12 cellular contexts compared by ENCODE assay signal in the genomic region with DNA sequence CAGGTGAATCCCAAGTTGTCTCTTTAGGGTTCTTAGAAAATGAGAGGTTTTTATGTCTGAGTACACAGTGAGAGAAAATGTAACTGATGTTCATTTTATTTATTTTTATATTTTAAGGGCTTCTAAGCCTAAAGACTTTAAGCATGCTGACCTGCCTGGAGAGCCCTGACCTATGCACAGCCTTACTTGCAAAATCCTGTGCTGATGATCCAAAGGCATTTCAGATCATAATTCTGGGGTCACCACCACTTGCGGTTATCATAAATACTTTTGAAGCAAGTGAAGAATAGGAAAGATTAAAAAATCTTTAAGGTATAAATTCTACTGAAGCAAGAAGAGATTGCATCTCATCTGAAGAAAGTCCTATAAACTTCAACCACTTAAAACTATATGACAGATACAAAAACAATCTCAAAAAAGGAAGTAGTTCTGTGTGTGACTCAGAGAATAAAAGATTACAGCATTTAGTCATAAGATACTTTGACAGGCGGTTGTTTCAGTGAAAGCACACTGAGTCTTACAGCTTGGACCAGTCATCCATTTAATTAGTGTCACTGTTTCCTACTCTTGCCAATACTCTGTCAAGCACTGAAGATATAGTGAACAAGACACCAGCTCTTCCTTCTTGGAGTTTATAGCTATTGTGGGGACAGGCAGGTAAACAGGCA.
A peak's percentile ranks its signal among the peaks of the same experiment; 100 is the strongest.
DNase-seq lines count a peak whose midpoint lies in the region; ATAC-seq and TF ChIP-seq lines count a peak whose summit lies in the region.
"Had no signal": no experiment of that assay in that cellular context is flagged by ENCODE, and none has a peak within 500 bp of the region (broad histone marks: within the 10 kb centered on the region; RNA-seq: fewer than 3 reads in every experiment).

No MANE protein-coding gene starts in this region.

- H3K4me3 ChIP-seq in fibroblast of pulmonary artery (replicated peaks; ENCODE audit: low read depth, low read length): no peak overlapping the region

- H3K9me3 Mint-ChIP-seq in activated CD4-positive, alpha-beta T cell treated with anti-CD3 and anti-CD28 coated beads, Interleukin-2, amount 10 ng/mL, durations not matched to agents 24 days and 14 days: no peaks in the 10 kb centered on the region
- H3K9me3 Mint-ChIP-seq in stimulated activated naive CD8-positive, alpha-beta T cell treated with anti-CD3 and anti-CD28 coated beads, Interleukin-15, Interleukin-2, amounts not matched to agents 100 ng/mL and 50 ng/mL, for 24 hours: no peaks in the 10 kb centered on the region
- H3K9me3 Mint-ChIP-seq: memory B cell had no signal

- H3K27ac Mint-ChIP-seq in activated CD4-positive, alpha-beta T cell treated with anti-CD3 and anti-CD28 coated beads, Interleukin-2, amount 10 ng/mL, durations not matched to agents 24 days and 14 days: peak overlapping the region; percentile 53
- H3K27ac Mint-ChIP-seq in stimulated activated naive CD8-positive, alpha-beta T cell treated with anti-CD3 and anti-CD28 coated beads, Interleukin-15, Interleukin-2, amounts not matched to agents 100 ng/mL and 50 ng/mL, for 24 hours: peak overlapping the region; percentile 52
- H3K27ac Mint-ChIP-seq: memory B cell had no signal

- H3K27me3 Mint-ChIP-seq in activated CD4-positive, alpha-beta T cell treated with anti-CD3 and anti-CD28 coated beads, Interleukin-2, amount 10 ng/mL, durations not matched to agents 24 days and 14 days: no peaks in the 10 kb centered on the region
- no peaks in the 10 kb centered on the region for H3K27me3 Mint-ChIP-seq in stimulated activated naive CD8-positive, alpha-beta T cell treated with anti-CD3 and anti-CD28 coated beads, Interleukin-15, Interleukin-2, amounts not matched to agents 100 ng/mL and 50 ng/mL, for 24 hours

- ATAC-seq in HG02588 (IDR thresholded peaks at IDR 0.05; ENCODE audit: unreplicated experiment) (no peak), HG03095 (IDR thresholded peaks at IDR 0.05; ENCODE audit: unreplicated experiment) (no peak)

- no peak overlapping the region for H3K4me3 Mint-ChIP-seq in activated CD4-positive, alpha-beta T cell treated with anti-CD3 and anti-CD28 coated beads, Interleukin-2, amount 10 ng/mL, durations not matched to agents 24 days and 14 days
- H3K4me3 Mint-ChIP-seq in stimulated activated naive CD8-positive, alpha-beta T cell treated with anti-CD3 and anti-CD28 coated beads, Interleukin-15, Interleukin-2, amounts not matched to agents 100 ng/mL and 50 ng/mL, for 24 hours: no peak overlapping the region
- H3K4me3 Mint-ChIP-seq: memory B cell had no signal

- TF ChIP-seq CTCF in RWPE1 (conservative IDR thresholded peaks at IDR 0.05; ENCODE audit: low read depth): no peak
- TF ChIP-seq CTCF in fibroblast of pulmonary artery (IDR thresholded peaks at IDR 0.05; ENCODE audit: low read length, missing control alignments): no peak

- CTCF ChIA-PET in RWPE1 (lab: Yijun Ruan, JAX): interaction anchor here (0.6 kb wide), 2 partner anchors 61 to 206 kb away, joined by 3 read pairs; no protein-coding TSS in a partner anchor

- H3K36me3 Mint-ChIP-seq in activated CD4-positive, alpha-beta T cell treated with anti-CD3 and anti-CD28 coated beads, Interleukin-2, amount 10 ng/mL, durations not matched to agents 24 days and 14 days (ENCODE audit: low read depth): no peaks in the 10 kb centered on the region
- no peaks in the 10 kb centered on the region for H3K36me3 Mint-ChIP-seq in stimulated activated naive CD8-positive, alpha-beta T cell treated with anti-CD3 and anti-CD28 coated beads, Interleukin-15, Interleukin-2, amounts not matched to agents 100 ng/mL and 50 ng/mL, for 24 hours (ENCODE audit: low read depth)
- H3K36me3 Mint-ChIP-seq: memory B cell had no signal

- intact Hi-C loops in activated CD4-positive, alpha-beta T cell treated with anti-CD3 and anti-CD28 coated beads, Interleukin-2, amount 10 ng/mL, durations not matched to agents 24 days and 14 days (cut with micrococcal nuclease): no loop called here

- DNase-seq in activated CD4-positive, alpha-beta T cell treated with anti-CD3 and anti-CD28 coated beads, Interleukin-2, amount 10 ng/mL, durations not matched to agents 24 days and 14 days: no peak
- no peak for DNase-seq in activated CD4-positive, alpha-beta T cell treated with anti-CD3 and anti-CD28 coated beads, Interleukin-2, amount 50 U/mL, for 1 hour
- DNase-seq in RWPE1 (ENCODE audit: low spot score) (peak; percentile 39), fibroblast of pulmonary artery (ENCODE audit: low read depth) (peak; percentile 73), NCI-H446 (lab: John Stamatoyannopoulos, UW) (no peak)
- DNase-seq: cerebellar nuclear complex; NCI-H146; stimulated activated CD4-positive, alpha-beta T cell treated with anti-CD3 and anti-CD28 coated beads, Interleukin-4, amount 100 ng/mL, for 1 hour had no signal

- peak overlapping the region; percentile 51; the same call in 1 of the 2 replicates for H3K27ac ChIP-seq in RWPE1

- H3K4me1 Mint-ChIP-seq in activated CD4-positive, alpha-beta T cell treated with anti-CD3 and anti-CD28 coated beads, Interleukin-2, amount 10 ng/mL, durations not matched to agents 24 days and 14 days: peaks cover 4% of the 10 kb centered on the region
- peaks cover 10% of the 10 kb centered on the region for H3K4me1 Mint-ChIP-seq in stimulated activated naive CD8-positive, alpha-beta T cell treated with anti-CD3 and anti-CD28 coated beads, Interleukin-15, Interleukin-2, amounts not matched to agents 100 ng/mL and 50 ng/mL, for 24 hours (ENCODE audit: low read depth)

- POLR2A ChIA-PET in RWPE1 (lab: Yijun Ruan, JAX; ENCODE audit: low non-redundant PET): no interaction called here

Comparison
In these comparisons a context has a peak if more than half of its experiments do, and no peak if none do; other contexts are left out.
1. DNase-seq: peak in RWPE1 (single experiment) and fibroblast of pulmonary artery (single experiment); none in activated CD4-positive, alpha-beta T cell treated with anti-CD3 and anti-CD28 coated beads, Interleukin-2, amount 10 ng/mL, durations not matched to agents 24 days and 14 days (single experiment), activated CD4-positive, alpha-beta T cell treated with anti-CD3 and anti-CD28 coated beads, Interleukin-2, amount 50 U/mL, for 1 hour (single experiment) and NCI-H446 (0 of 2).